Comparison of ENCODE assay signal across 18 cellular contexts in the genomic region with DNA sequence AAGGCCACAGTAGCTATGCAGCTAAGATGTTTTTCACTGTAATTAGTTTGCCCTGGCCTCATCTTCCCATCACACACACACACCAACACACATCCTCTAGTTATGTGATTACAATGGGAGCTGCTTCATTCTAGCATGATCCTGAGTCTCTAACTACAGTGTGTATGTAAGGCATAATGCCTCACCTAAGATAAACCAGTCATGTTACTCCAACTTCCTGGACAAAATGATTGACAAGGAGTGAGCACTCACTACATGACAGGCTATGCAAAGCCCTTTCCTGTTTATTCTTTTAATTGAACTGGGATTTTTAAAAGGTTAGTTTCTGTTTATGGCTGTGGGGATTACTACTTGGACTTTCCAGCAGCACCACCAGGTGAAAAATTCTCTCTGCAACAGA.
DNase-seq lines count a peak whose midpoint lies in the region; ATAC-seq, FAIRE-seq and TF ChIP-seq lines count a peak whose summit lies in the region.
"Had no signal": no experiment of that assay in that cellular context is flagged by ENCODE, and none has a peak within 500 bp of the region (broad histone marks: within the 10 kb centered on the region; RNA-seq: fewer than 3 reads in every experiment).

No MANE protein-coding gene starts in this region.

- TF ChIP-seq POLR2A in K562 (conservative IDR thresholded peaks at IDR 0.05), result no peak

- no peaks in the 10 kb centered on the region for H4K20me1 ChIP-seq in K562 (replicated peaks; ENCODE audit: control insufficient read depth, insufficient read depth, low read length)
- H4K20me1 ChIP-seq: BLaER1 had no signal

- intact Hi-C loops in K562 (cut with micrococcal nuclease) (no loop called here), left colon (cut with DNase I, micrococcal nuclease) (no loop called here)

- H3K9ac ChIP-seq in K562 (ENCODE audit: insufficient read depth in 1 of 2, low read depth in 2 of 2, low read length in 2 of 2), result no peak overlapping the region
- H3K9ac ChIP-seq: BLaER1 had no signal

- no peak for TF ChIP-seq CTCF in K562 (IDR thresholded peaks at IDR 0.05 in 2 of 3, conservative IDR thresholded peaks at IDR 0.05 in 1 of 3; ENCODE audit: insufficient read depth in 2 of 3, low read depth in 1 of 3, low read length in 3 of 3)

- no peaks in the 10 kb centered on the region for H3K27me3 ChIP-seq in K562 (ENCODE audit: control insufficient read depth in 2 of 2, insufficient read depth in 2 of 2, low read length in 2 of 2)
- H3K27me3 ChIP-seq: BLaER1 had no signal

- FAIRE-seq in K562 (lab: Jason Lieb, UNC), result no peak
- FAIRE-seq: G401.6, GM12892 had no signal

- CTCF ChIA-PET in K562 (lab: Yijun Ruan, JAX; ENCODE audit: low intra/inter-chr PET ratio), result interaction anchor here (0.7 kb wide), 1 partner anchor 1089 kb away, joined by 3 read pairs; no protein-coding TSS in a partner anchor

- no peaks in the 10 kb centered on the region for H3K4me1 ChIP-seq in K562 (replicated peaks in 1 of 2; ENCODE audit: control insufficient read depth in 2 of 2, insufficient read depth in 2 of 2, low read length in 2 of 2)
- H3K4me1 ChIP-seq: BLaER1, Caco-2 had no signal

- 0 out of 3 replicates have a peak, but pooled peaks have one; percentile 38 for ATAC-seq in K562
- ATAC-seq in left colon, result peak; percentile 85
- ATAC-seq: GM23338 had no signal

- BruUV-seq in K562 (replicated peaks; lab: Mats Ljungman, UMichigan), result no TSS peak

- H3K9me1 ChIP-seq in K562 (ENCODE audit: control insufficient read depth, insufficient read depth, low read length), result no peaks in the 10 kb centered on the region

- no peaks in the 10 kb centered on the region for H3K79me2 ChIP-seq in K562 (ENCODE audit: control insufficient read depth, insufficient read depth, low read length)

- in situ Hi-C loops in K562 (cut with MboI), result no loop called here

- TF ChIP-seq EP300 in K562 (IDR thresholded peaks at IDR 0.05; ENCODE audit: low read length), result no peak

- no peak overlapping the region for H3K27ac ChIP-seq in K562 (ENCODE audit: extremely low read depth, low read depth, low read length)
- H3K27ac ChIP-seq: BLaER1 had no signal

- no peaks in the 10 kb centered on the region for H3K9me3 ChIP-seq in K562 (replicated peaks; ENCODE audit: control insufficient read depth, insufficient read depth, low read depth, low read length)
- H3K9me3 ChIP-seq: BLaER1, Caco-2 had no signal

- no peak overlapping the region for H3K4me3 ChIP-seq in K562
- H3K4me3 ChIP-seq: BLaER1, GM23338 had no signal

- no peak overlapping the region for H3K4me2 ChIP-seq in K562 (ENCODE audit: insufficient read depth, low read length)
- H3K4me2 ChIP-seq: BLaER1, GM23338 had no signal

- peak; percentile 13 for DNase-seq in DMS53 (lab: John Stamatoyannopoulos, UW)
- no peak for DNase-seq in DMS53 treated with DMSO at 0.1 percent for 48 hours (lab: John Stamatoyannopoulos, UW; ENCODE audit: unreplicated experiment)
- no peak for DNase-seq in K562 (ENCODE audit: extremely low read depth in 1 of 4, low spot score in 3 of 4)
- DNase-seq in left colon, result no peak
- no peak for DNase-seq in epidermal melanocyte (ENCODE audit: insufficient read length, low spot score)
- DNase-seq in nucleus accumbens (lab: John Stamatoyannopoulos, UW), result no peak
- no peak for DNase-seq in NCI-H2227 (lab: John Stamatoyannopoulos, UW; ENCODE audit: unreplicated experiment)
- DNase-seq: 8988T; AML-193; Caco-2; CD8-positive, alpha-beta memory T cell; DMS79 treated with DMSO at 0.1 percent for 48 hours; EL; H9 had no signal

- H3K36me3 ChIP-seq in K562 (ENCODE audit: control insufficient read depth, insufficient read depth, low read length), result no peaks in the 10 kb centered on the region
- H3K36me3 ChIP-seq: BLaER1 had no signal

- TF ChIP-seq RAD21 in K562 (CRISPR knock-in tag; conservative IDR thresholded peaks at IDR 0.05 in 1 of 2, IDR thresholded peaks at IDR 0.05 in 1 of 2), result no peak

- POLR2A ChIA-PET in K562 (lab: Yijun Ruan, JAX), result no interaction called here

- H2AFZ ChIP-seq in K562 (ENCODE audit: low read depth, low read length), result no peak overlapping the region
- H2AFZ ChIP-seq: GM23338 had no signal

TF ChIP-seq in K562, 482 proteins besides CTCF, POLR2A, EP300 and RAD21:
- TF ChIP-seq, protein P1, sequence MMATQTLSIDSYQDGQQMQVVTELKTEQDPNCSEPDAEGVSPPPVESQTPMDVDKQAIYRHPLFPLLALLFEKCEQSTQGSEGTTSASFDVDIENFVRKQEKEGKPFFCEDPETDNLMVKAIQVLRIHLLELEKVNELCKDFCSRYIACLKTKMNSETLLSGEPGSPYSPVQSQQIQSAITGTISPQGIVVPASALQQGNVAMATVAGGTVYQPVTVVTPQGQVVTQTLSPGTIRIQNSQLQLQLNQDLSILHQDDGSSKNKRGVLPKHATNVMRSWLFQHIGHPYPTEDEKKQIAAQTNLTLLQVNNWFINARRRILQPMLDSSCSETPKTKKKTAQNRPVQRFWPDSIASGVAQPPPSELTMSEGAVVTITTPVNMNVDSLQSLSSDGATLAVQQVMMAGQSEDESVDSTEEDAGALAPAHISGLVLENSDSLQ (IDR thresholded peaks at IDR 0.05), result peak; percentile 43
- TF ChIP-seq, protein P2, sequence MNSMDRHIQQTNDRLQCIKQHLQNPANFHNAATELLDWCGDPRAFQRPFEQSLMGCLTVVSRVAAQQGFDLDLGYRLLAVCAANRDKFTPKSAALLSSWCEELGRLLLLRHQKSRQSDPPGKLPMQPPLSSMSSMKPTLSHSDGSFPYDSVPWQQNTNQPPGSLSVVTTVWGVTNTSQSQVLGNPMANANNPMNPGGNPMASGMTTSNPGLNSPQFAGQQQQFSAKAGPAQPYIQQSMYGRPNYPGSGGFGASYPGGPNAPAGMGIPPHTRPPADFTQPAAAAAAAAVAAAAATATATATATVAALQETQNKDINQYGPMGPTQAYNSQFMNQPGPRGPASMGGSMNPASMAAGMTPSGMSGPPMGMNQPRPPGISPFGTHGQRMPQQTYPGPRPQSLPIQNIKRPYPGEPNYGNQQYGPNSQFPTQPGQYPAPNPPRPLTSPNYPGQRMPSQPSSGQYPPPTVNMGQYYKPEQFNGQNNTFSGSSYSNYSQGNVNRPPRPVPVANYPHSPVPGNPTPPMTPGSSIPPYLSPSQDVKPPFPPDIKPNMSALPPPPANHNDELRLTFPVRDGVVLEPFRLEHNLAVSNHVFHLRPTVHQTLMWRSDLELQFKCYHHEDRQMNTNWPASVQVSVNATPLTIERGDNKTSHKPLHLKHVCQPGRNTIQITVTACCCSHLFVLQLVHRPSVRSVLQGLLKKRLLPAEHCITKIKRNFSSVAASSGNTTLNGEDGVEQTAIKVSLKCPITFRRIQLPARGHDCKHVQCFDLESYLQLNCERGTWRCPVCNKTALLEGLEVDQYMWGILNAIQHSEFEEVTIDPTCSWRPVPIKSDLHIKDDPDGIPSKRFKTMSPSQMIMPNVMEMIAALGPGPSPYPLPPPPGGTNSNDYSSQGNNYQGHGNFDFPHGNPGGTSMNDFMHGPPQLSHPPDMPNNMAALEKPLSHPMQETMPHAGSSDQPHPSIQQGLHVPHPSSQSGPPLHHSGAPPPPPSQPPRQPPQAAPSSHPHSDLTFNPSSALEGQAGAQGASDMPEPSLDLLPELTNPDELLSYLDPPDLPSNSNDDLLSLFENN (IDR thresholded peaks at IDR 0.05; ENCODE audit: low read depth in 2 of 2, low read length in 2 of 2), result no peak
